In the genomic region with DNA sequence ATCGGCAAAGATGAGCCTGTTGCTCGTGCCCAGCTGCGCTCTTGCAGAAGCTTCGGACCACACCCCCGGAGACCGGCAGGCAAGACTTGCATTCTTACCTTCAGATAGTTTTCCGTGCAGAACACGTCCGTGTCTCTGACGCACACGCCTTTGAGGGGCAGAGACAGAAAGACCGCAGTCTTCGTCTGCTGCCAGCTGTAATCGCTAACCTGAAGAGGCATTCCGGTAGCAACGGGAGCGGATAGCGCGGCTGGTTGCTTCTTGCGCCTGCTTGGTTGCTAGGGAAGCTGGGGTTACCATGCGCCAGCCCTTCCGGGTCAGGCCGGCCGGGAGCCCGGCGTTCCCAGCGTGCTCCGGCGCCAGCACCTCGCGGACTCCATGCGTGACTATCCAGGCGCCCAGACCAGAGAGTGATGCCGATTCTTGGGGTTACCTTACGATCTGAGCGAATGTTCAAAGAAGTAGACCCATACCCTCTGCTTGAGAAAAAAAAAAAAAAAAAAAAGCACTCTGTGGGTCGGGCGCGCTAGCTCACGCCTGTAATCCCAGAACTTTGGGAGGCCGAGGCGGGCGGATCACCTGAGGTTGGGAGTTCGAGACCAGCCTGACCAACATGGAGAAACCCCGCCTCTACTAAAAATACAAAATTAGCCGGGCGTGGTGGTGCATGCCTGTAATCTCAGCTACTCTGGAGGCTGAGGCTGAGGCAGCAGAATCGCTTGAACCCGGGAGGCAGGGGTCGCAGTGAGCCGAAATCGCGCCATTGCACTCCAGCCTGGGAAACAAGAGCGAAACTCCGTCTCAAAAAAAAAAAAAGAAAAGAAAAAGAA, we compare ENCODE assay signal across 8 cellular contexts.
DNase-seq lines count a peak whose midpoint lies in the region; ATAC-seq lines count a peak whose summit lies in the region.
"Not testable (repeated sequence)": the region's sequence is repeated elsewhere in the genome, so short reads cannot be mapped to it uniquely, and the experiment has no call there.

No MANE protein-coding gene starts in this region.

- ATAC-seq in GM18909 (IDR thresholded peaks at IDR 0.05; ENCODE audit: poor library complexity, unreplicated experiment) (peak; percentile 99), HG03108 (IDR thresholded peaks at IDR 0.05; ENCODE audit: unreplicated experiment) (peak; percentile 99)

- H3K27ac ChIP-seq in caudate nucleus (ENCODE audit: low read depth, low read length): not testable (repeated sequence)

- DNase-seq in AG08395 (ENCODE audit: low spot score): peak; percentile 92
- peak; percentile 65 for DNase-seq in NCI-H2227 treated with DMSO at 0.1 percent for 48 hours (lab: John Stamatoyannopoulos, UW)
- peak; percentile 32 to 52 (median 40) for DNase-seq in activated CD4-positive, CD25-positive, alpha-beta regulatory T cell (lab: John Stamatoyannopoulos, UW)
- peak in 59 of 61 donors; percentile 20 to 89 (median 66) for DNase-seq in caudate nucleus (lab: John Stamatoyannopoulos, UW)
- DNase-seq in iris pigment epithelial cell (ENCODE audit: low read depth): peak; percentile 92
- DNase-seq in smooth muscle cell of the brain vasculature (ENCODE audit: low read depth, low spot score): peak; percentile 52

Comparison
In these comparisons a context has a peak if more than half of its experiments do, and no peak if none do; other contexts are left out.
1. DNase-seq: peak in every context shown above with its lines; median percentile 92 in AG08395; 92 in iris pigment epithelial cell; 66 in caudate nucleus; 65 in NCI-H2227 treated with DMSO at 0.1 percent for 48 hours; 52 in smooth muscle cell of the brain vasculature; 40 in activated CD4-positive, CD25-positive, alpha-beta regulatory T cell.